In genomic region chr17:40025559-40025958, GRCh38 we compare ENCODE assay signal across 1 cellular context.
TF ChIP-seq lines count a peak whose summit lies in the region.

No MANE protein-coding gene starts in this region.

TF ChIP-seq in GM23338, 12 proteins besides CTCF, POLR2A, EP300 and RAD21 (continued from another document):
- TF ChIP-seq POLR2AphosphoS5 (IDR thresholded peaks at IDR 0.05; ENCODE audit: low read depth) (no peak), ZNF462 (CRISPR knock-in tag; IDR thresholded peaks at IDR 0.05) (no peak), EZH2 (IDR thresholded peaks at IDR 0.05; ENCODE audit: low read depth, unreplicated experiment) (no peak), REST (IDR thresholded peaks at IDR 0.05; ENCODE audit: unreplicated experiment) (no peak)
